Comparison of ENCODE assay signal across 1 cellular context in the genomic region with DNA sequence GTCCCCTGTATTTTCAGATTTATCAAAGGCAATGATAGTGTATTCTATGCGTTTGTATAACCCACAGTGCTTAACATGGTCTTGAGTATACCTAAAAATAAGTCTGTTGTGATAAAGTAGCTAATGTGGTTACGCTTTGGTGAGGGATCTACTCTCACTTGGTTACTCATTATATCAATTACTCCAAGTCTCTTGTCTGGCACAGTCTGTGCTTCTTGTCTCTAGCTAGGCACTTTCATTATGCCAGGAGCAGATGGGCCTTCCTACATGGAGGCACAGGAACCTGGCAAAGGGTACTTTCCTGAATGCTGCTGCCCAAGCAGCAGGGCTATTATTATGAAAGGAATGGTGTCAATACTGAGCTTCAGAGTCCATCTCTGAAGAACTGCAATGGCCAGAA.
A peak's percentile ranks its signal among the peaks of the same experiment; 100 is the strongest.
TF ChIP-seq lines count a peak whose summit lies in the region.

No MANE protein-coding gene starts in this region.

TF ChIP-seq in GM12878, 131 proteins besides CTCF, POLR2A, EP300 and RAD21 (continues in another document):
- TF ChIP-seq LARP7 (IDR thresholded peaks at IDR 0.05) (0 out of 2 replicates have a peak, but pooled peaks have one; percentile 49), BACH1 (IDR thresholded peaks at IDR 0.05; ENCODE audit: borderline replicate concordance) (no peak; the same call in 1 of the 2 replicates), MTA2 (IDR thresholded peaks at IDR 0.05; ENCODE audit: low read depth) (peak; percentile 80), MEF2A (IDR thresholded peaks at IDR 0.05; ENCODE audit: insufficient read depth, low read depth, low read length) (no peak), TBL1XR1 (IDR thresholded peaks at IDR 0.05; ENCODE audit: low read depth, low read length) (no peak), BHLHE40 (IDR thresholded peaks at IDR 0.05; ENCODE audit: borderline replicate concordance in 1 of 2, low read depth in 2 of 2, low read length in 1 of 2) (peak in 1 of 2 experiments; percentile 22; a peak in 1 of 4 replicates), HDAC6 (IDR thresholded peaks at IDR 0.05; ENCODE audit: unreplicated experiment) (no peak), ATF7 (IDR thresholded peaks at IDR 0.05; ENCODE audit: low read depth) (peak; percentile 44; the same call in 1 of the 2 replicates), IKZF2 (IDR thresholded peaks at IDR 0.05) (peak; percentile 50 to 69; a peak in 2 of 4 replicates), GABPA (IDR thresholded peaks at IDR 0.05; ENCODE audit: low read depth) (no peak), NFXL1 (IDR thresholded peaks at IDR 0.05; ENCODE audit: borderline replicate concordance) (no peak), MEF2B (IDR thresholded peaks at IDR 0.05; ENCODE audit: partially characterized antibody, poor library complexity, severe bottlenecking) (peak; percentile 73), NRF1 (conservative IDR thresholded peaks at IDR 0.05; ENCODE audit: low read depth, low read length) (no peak), POLR2AphosphoS2 (IDR thresholded peaks at IDR 0.05; ENCODE audit: low read depth, low read length) (no peak), FOS (IDR thresholded peaks at IDR 0.05; ENCODE audit: borderline replicate concordance, extremely low read depth, insufficient read length) (no peak), SUZ12 (IDR thresholded peaks at IDR 0.05; ENCODE audit: unreplicated experiment) (no peak), RB1 (IDR thresholded peaks at IDR 0.05; ENCODE audit: borderline replicate concordance) (no peak; the same call in 1 of the 2 replicates), RFX5 (IDR thresholded peaks at IDR 0.05; ENCODE audit: low read depth, low read length) (no peak), NFYA (IDR thresholded peaks at IDR 0.05; ENCODE audit: borderline replicate concordance, low read depth, low read length) (no peak), ETV6 (conservative IDR thresholded peaks at IDR 0.05 in 1 of 2, IDR thresholded peaks at IDR 0.05 in 1 of 2; ENCODE audit: borderline replicate concordance in 1 of 2, low read depth in 1 of 2) (no peak), KAT2A (conservative IDR thresholded peaks at IDR 0.05; ENCODE audit: control insufficient read depth, low read depth, low read length) (no peak), ZNF274 (IDR thresholded peaks at IDR 0.05; ENCODE audit: insufficient read depth, insufficient read length) (no peak), IKZF1 (conservative IDR thresholded peaks at IDR 0.05) (peak; percentile 62), RUNX3 (IDR thresholded peaks at IDR 0.05; ENCODE audit: low read length) (0 out of 2 replicates have a peak, but pooled peaks have one; percentile 20), RAD51 (IDR thresholded peaks at IDR 0.05) (no peak), BCL11A (IDR thresholded peaks at IDR 0.05; ENCODE audit: low read depth, low read length) (no peak), DPF2 (IDR thresholded peaks at IDR 0.05) (no peak)
- TF ChIP-seq, protein P1, sequence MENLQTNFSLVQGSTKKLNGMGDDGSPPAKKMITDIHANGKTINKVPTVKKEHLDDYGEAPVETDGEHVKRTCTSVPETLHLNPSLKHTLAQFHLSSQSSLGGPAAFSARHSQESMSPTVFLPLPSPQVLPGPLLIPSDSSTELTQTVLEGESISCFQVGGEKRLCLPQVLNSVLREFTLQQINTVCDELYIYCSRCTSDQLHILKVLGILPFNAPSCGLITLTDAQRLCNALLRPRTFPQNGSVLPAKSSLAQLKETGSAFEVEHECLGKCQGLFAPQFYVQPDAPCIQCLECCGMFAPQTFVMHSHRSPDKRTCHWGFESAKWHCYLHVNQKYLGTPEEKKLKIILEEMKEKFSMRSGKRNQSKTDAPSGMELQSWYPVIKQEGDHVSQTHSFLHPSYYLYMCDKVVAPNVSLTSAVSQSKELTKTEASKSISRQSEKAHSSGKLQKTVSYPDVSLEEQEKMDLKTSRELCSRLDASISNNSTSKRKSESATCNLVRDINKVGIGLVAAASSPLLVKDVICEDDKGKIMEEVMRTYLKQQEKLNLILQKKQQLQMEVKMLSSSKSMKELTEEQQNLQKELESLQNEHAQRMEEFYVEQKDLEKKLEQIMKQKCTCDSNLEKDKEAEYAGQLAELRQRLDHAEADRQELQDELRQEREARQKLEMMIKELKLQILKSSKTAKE (IDR thresholded peaks at IDR 0.05; ENCODE audit: low read depth, poor library complexity, severe bottlenecking) = peak; percentile 57
- TF ChIP-seq, protein P2, sequence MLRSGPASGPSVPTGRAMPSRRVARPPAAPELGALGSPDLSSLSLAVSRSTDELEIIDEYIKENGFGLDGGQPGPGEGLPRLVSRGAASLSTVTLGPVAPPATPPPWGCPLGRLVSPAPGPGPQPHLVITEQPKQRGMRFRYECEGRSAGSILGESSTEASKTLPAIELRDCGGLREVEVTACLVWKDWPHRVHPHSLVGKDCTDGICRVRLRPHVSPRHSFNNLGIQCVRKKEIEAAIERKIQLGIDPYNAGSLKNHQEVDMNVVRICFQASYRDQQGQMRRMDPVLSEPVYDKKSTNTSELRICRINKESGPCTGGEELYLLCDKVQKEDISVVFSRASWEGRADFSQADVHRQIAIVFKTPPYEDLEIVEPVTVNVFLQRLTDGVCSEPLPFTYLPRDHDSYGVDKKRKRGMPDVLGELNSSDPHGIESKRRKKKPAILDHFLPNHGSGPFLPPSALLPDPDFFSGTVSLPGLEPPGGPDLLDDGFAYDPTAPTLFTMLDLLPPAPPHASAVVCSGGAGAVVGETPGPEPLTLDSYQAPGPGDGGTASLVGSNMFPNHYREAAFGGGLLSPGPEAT (IDR thresholded peaks at IDR 0.05; ENCODE audit: low read depth) = peak; percentile 56; the same call in 1 of the 2 replicates
- TF ChIP-seq, protein P3, sequence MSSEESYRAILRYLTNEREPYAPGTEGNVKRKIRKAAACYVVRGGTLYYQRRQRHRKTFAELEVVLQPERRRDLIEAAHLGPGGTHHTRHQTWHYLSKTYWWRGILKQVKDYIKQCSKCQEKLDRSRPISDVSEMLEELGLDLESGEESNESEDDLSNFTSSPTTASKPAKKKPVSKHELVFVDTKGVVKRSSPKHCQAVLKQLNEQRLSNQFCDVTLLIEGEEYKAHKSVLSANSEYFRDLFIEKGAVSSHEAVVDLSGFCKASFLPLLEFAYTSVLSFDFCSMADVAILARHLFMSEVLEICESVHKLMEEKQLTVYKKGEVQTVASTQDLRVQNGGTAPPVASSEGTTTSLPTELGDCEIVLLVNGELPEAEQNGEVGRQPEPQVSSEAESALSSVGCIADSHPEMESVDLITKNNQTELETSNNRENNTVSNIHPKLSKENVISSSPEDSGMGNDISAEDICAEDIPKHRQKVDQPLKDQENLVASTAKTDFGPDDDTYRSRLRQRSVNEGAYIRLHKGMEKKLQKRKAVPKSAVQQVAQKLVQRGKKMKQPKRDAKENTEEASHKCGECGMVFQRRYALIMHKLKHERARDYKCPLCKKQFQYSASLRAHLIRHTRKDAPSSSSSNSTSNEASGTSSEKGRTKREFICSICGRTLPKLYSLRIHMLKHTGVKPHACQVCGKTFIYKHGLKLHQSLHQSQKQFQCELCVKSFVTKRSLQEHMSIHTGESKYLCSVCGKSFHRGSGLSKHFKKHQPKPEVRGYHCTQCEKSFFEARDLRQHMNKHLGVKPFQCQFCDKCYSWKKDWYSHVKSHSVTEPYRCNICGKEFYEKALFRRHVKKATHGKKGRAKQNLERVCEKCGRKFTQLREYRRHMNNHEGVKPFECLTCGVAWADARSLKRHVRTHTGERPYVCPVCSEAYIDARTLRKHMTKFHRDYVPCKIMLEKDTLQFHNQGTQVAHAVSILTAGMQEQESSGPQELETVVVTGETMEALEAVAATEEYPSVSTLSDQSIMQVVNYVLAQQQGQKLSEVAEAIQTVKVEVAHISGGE (CRISPR knock-in tag; IDR thresholded peaks at IDR 0.05) = no peak
- TF ChIP-seq, protein P4, sequence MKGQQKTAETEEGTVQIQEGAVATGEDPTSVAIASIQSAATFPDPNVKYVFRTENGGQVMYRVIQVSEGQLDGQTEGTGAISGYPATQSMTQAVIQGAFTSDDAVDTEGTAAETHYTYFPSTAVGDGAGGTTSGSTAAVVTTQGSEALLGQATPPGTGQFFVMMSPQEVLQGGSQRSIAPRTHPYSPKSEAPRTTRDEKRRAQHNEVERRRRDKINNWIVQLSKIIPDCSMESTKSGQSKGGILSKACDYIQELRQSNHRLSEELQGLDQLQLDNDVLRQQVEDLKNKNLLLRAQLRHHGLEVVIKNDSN (IDR thresholded peaks at IDR 0.05; ENCODE audit: borderline replicate concordance, extremely low read length, insufficient read depth, low read depth, low read length) = no peak
- TF ChIP-seq, protein P5, sequence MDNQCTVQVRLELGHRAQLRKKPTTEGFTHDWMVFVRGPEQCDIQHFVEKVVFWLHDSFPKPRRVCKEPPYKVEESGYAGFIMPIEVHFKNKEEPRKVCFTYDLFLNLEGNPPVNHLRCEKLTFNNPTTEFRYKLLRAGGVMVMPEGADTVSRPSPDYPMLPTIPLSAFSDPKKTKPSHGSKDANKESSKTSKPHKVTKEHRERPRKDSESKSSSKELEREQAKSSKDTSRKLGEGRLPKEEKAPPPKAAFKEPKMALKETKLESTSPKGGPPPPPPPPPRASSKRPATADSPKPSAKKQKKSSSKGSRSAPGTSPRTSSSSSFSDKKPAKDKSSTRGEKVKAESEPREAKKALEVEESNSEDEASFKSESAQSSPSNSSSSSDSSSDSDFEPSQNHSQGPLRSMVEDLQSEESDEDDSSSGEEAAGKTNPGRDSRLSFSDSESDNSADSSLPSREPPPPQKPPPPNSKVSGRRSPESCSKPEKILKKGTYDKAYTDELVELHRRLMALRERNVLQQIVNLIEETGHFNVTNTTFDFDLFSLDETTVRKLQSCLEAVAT (IDR thresholded peaks at IDR 0.05) = peak; percentile 45; the same call in 1 of the 2 replicates
- TF ChIP-seq, protein P6, sequence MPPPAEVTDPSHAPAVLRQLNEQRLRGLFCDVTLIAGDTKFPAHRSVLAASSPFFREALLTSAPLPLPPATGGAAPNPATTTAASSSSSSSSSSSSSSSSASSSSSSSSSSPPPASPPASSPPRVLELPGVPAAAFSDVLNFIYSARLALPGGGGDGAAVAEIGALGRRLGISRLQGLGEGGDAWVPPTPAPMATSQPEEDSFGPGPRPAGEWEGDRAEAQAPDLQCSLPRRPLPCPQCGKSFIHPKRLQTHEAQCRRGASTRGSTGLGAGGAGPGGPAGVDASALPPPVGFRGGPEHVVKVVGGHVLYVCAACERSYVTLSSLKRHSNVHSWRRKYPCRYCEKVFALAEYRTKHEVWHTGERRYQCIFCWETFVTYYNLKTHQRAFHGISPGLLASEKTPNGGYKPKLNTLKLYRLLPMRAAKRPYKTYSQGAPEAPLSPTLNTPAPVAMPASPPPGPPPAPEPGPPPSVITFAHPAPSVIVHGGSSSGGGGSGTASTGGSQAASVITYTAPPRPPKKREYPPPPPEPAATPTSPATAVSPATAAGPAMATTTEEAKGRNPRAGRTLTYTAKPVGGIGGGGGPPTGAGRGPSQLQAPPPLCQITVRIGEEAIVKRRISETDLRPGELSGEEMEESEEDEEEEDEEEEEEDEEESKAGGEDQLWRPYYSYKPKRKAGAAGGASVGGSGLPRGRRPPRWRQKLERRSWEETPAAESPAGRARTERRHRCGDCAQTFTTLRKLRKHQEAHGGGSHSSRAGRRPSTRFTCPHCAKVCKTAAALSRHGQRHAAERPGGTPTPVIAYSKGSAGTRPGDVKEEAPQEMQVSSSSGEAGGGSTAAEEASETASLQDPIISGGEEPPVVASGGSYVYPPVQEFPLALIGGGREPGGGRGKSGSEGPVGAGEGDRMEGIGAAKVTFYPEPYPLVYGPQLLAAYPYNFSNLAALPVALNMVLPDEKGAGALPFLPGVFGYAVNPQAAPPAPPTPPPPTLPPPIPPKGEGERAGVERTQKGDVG (CRISPR knock-in tag; IDR thresholded peaks at IDR 0.05) = no peak
- TF ChIP-seq, protein P7, sequence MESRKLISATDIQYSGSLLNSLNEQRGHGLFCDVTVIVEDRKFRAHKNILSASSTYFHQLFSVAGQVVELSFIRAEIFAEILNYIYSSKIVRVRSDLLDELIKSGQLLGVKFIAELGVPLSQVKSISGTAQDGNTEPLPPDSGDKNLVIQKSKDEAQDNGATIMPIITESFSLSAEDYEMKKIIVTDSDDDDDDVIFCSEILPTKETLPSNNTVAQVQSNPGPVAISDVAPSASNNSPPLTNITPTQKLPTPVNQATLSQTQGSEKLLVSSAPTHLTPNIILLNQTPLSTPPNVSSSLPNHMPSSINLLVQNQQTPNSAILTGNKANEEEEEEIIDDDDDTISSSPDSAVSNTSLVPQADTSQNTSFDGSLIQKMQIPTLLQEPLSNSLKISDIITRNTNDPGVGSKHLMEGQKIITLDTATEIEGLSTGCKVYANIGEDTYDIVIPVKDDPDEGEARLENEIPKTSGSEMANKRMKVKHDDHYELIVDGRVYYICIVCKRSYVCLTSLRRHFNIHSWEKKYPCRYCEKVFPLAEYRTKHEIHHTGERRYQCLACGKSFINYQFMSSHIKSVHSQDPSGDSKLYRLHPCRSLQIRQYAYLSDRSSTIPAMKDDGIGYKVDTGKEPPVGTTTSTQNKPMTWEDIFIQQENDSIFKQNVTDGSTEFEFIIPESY (IDR thresholded peaks at IDR 0.05) = no peak
- TF ChIP-seq, protein P8, sequence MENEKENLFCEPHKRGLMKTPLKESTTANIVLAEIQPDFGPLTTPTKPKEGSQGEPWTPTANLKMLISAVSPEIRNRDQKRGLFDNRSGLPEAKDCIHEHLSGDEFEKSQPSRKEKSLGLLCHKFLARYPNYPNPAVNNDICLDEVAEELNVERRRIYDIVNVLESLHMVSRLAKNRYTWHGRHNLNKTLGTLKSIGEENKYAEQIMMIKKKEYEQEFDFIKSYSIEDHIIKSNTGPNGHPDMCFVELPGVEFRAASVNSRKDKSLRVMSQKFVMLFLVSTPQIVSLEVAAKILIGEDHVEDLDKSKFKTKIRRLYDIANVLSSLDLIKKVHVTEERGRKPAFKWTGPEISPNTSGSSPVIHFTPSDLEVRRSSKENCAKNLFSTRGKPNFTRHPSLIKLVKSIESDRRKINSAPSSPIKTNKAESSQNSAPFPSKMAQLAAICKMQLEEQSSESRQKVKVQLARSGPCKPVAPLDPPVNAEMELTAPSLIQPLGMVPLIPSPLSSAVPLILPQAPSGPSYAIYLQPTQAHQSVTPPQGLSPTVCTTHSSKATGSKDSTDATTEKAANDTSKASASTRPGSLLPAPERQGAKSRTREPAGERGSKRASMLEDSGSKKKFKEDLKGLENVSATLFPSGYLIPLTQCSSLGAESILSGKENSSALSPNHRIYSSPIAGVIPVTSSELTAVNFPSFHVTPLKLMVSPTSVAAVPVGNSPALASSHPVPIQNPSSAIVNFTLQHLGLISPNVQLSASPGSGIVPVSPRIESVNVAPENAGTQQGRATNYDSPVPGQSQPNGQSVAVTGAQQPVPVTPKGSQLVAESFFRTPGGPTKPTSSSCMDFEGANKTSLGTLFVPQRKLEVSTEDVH (IDR thresholded peaks at IDR 0.05; ENCODE audit: low read depth, partially characterized antibody) = no peak
